In the genomic region with DNA sequence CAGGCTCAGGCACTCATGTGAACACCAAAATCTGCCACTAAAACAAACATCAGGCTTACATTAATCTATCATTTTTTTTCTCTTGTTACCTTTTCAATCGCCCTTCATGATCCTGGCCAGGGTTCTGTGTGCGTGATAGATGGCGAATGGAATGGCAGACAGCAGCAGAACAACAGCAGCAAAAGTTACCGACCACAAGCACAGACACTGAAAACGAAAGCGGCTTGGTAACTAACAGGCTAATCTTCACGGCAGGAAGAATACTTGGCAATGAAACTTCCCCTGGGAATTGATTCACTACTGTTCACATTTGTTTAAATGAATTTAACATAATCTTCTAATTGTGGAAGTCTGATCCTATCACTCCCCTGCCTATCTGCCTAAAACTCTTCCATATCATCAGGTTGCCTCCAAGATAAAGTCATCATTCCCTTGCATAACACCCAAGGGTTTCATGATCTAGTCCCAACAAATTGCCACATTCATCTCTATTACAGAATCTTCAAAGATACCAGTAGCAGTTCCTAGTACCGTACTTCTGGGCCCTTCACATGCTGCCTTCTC, we compare ENCODE assay signal across 8 cellular contexts. TPM values are rescaled to one million over a fixed set of nuclear protein-coding genes. Genes with fewer than 3 reads are reported as not detected.
DNase-seq lines count a peak whose midpoint lies in the region; ATAC-seq and TF ChIP-seq lines count a peak whose summit lies in the region.

No MANE protein-coding gene starts in this region.

- ATAC-seq in HG02798 (IDR thresholded peaks at IDR 0.05; ENCODE audit: poor library complexity, unreplicated experiment): peak; percentile 30
- no peak for ATAC-seq in T-helper 17 cell
- peak; percentile 68 to 72 for ATAC-seq in left cardiac atrium
- no peak for ATAC-seq in GM19023 (IDR thresholded peaks at IDR 0.05; ENCODE audit: unreplicated experiment)

- H3K36me3 ChIP-seq in Caco-2 (ENCODE audit: control insufficient read depth, insufficient read depth, low read length) (no peaks in the 10 kb centered on the region), skeletal muscle tissue (ENCODE audit: control insufficient read depth in 3 of 3, insufficient read depth in 3 of 3, low read length in 3 of 3) (no peaks in the 10 kb centered on the region)

- intact Hi-C loops in Caco-2 (cut with micrococcal nuclease; ENCODE audit: unreplicated experiment) (no loop called here), left cardiac atrium (cut with DNase I) (no loop called here)

- no peak for TF ChIP-seq CTCF in Caco-2 (IDR thresholded peaks at IDR 0.05; ENCODE audit: insufficient read depth in 1 of 2, low read depth in 1 of 2, low read length in 1 of 2, severe bottlenecking in 1 of 2, unreplicated experiment in 1 of 2)

- POLR2A ChIA-PET in Caco-2 (lab: Charles Lee): no interaction called here

- H3K9me3 Mint-ChIP-seq in Caco-2 (ENCODE audit: unreplicated experiment): no peaks in the 10 kb centered on the region

- peak overlapping the region; percentile 46 for H3K27ac ChIP-seq in skeletal muscle tissue (ENCODE audit: low read depth, low read length)

- H3K27me3 Mint-ChIP-seq in Caco-2 (ENCODE audit: insufficient read depth, unreplicated experiment) (no peaks in the 10 kb centered on the region), T-helper 17 cell (peaks cover 44% of the 10 kb centered on the region)

- no TSS peak for BruUV-seq in Caco-2 (replicated peaks; lab: Mats Ljungman, UMichigan)

- peak overlapping the region; percentile 66 to 71 (median 69) for H3K9ac ChIP-seq in skeletal muscle tissue (ENCODE audit: low read depth in 1 of 3, low read length in 3 of 3)

- H3K4me1 ChIP-seq in Caco-2: peaks cover 24% of the 10 kb centered on the region
- peaks cover 4 to 8% (median 5%) of the 10 kb centered on the region in 3 donors for H3K4me1 ChIP-seq in skeletal muscle tissue (ENCODE audit: control insufficient read depth in 3 of 3, insufficient read depth in 3 of 3, low read length in 3 of 3)

- CTCF ChIA-PET in Caco-2 (lab: Charles Lee): no interaction called here

- DNase-seq in Caco-2: no peak
- no peak for DNase-seq in T-helper 17 cell
- DNase-seq in left cardiac atrium: no peak
- DNase-seq in SKM-1 (lab: John Stamatoyannopoulos, UW; ENCODE audit: unreplicated experiment): no peak
- DNase-seq in cerebellar nuclear complex (lab: John Stamatoyannopoulos, UW): no peak

- no peaks in the 10 kb centered on the region for H3K9me3 ChIP-seq in Caco-2
- no peaks in the 10 kb centered on the region for H3K9me3 ChIP-seq in T-helper 17 cell (ENCODE audit: control insufficient read depth, low read length, poor library complexity, severe bottlenecking)
- H3K9me3 ChIP-seq in skeletal muscle tissue (ENCODE audit: control insufficient read depth in 3 of 3, low read length in 3 of 3): no peaks in the 10 kb centered on the region

- H3K4me1 Mint-ChIP-seq in Caco-2 (ENCODE audit: low read depth, unreplicated experiment) (peaks cover 43% of the 10 kb centered on the region), T-helper 17 cell (peaks cover 2% of the 10 kb centered on the region)

- H3K36me3 Mint-ChIP-seq in Caco-2 (ENCODE audit: insufficient read depth, unreplicated experiment) (peaks cover 18% of the 10 kb centered on the region), T-helper 17 cell (ENCODE audit: low read depth) (peaks cover under 1% of the 10 kb centered on the region)

- H3K4me3 Mint-ChIP-seq in Caco-2 (ENCODE audit: unreplicated experiment) (no peak overlapping the region), T-helper 17 cell (peak overlapping the region; percentile 4)

- no peak overlapping the region for H3K4me3 ChIP-seq in Caco-2 (ENCODE audit: low read depth, low read length)
- peak overlapping the region; percentile 60 to 75 (median 71) for H3K4me3 ChIP-seq in skeletal muscle tissue (ENCODE audit: low read length in 3 of 3)

- H3K27ac Mint-ChIP-seq in Caco-2 (ENCODE audit: unreplicated experiment) (peak overlapping the region; percentile 65), T-helper 17 cell (no peak overlapping the region)

- H3K27me3 ChIP-seq in Caco-2 (replicated peaks; ENCODE audit: control insufficient read depth, insufficient read depth, low read length) (no peaks in the 10 kb centered on the region), skeletal muscle tissue (ENCODE audit: control insufficient read depth in 3 of 3, insufficient read depth in 3 of 3, low read length in 3 of 3) (no peaks in the 10 kb centered on the region)

RNA-seq across cellular contexts. Expression of gene PTPRK, which starts 28.7 kb away (rescaled TPM):
- total RNA-seq in Caco-2 (2022): 94.4 and 97.3 TPM in 2 replicates
- under 1 TPM; 0.77 to 0.78 TPM for total RNA-seq in T-helper 17 cell
- 10 to 100 TPM; 29.6 to 30.2 TPM for total RNA-seq in left cardiac atrium
- total RNA-seq in skeletal muscle tissue: 37.1 TPM

Comparison
In these comparisons a context has a peak if more than half of its experiments do, and no peak if none do; other contexts are left out.
1. ATAC-seq: peak in HG02798 (single experiment) and left cardiac atrium (2 of 2); none in T-helper 17 cell (single experiment) and GM19023 (single experiment).
2. RNA of gene PTPRK, which starts 28.7 kb away (total RNA-seq): 94.4 to 97.3 TPM in Caco-2, 37.1 TPM in skeletal muscle tissue (single experiment) and 29.6 to 30.2 TPM in left cardiac atrium; 0.77 to 0.78 TPM in T-helper 17 cell; every median in the first group is over 10 times any median in the second.